Comparison of ENCODE assay signal across 19 cellular contexts in genomic region chr19:38031423-38031770, GRCh38.
A peak's percentile ranks its signal among the peaks of the same experiment; 100 is the strongest.
DNase-seq lines count a peak whose midpoint lies in the region; ATAC-seq and TF ChIP-seq lines count a peak whose summit lies in the region.
"Had no signal": no experiment of that assay in that cellular context is flagged by ENCODE, and none has a peak within 500 bp of the region (broad histone marks: within the 10 kb centered on the region; RNA-seq: fewer than 3 reads in every experiment).

No MANE protein-coding gene starts in this region.

- intact Hi-C loops in MCF 10A (cut with micrococcal nuclease) = no loop called here
- intact Hi-C loops in mammary epithelial cell (cut with micrococcal nuclease) = no loop called here

- H3K27ac Mint-ChIP-seq in MCF 10A (ENCODE audit: low read depth, unreplicated experiment) = no peak overlapping the region
- no peak overlapping the region for H3K27ac Mint-ChIP-seq in nephron progenitor cell
- H3K27ac Mint-ChIP-seq: activated naive CD4-positive, alpha-beta T cell treated with anti-CD3 and anti-CD28 coated beads, Interleukin-2, amount 50 U/mL, for 24 hours; CD4-positive, alpha-beta T cell; type B pancreatic cell had no signal

- ATAC-seq in GM21529 (IDR thresholded peaks at IDR 0.05; ENCODE audit: unreplicated experiment) = no peak
- ATAC-seq: left ventricle myocardium superior; psoas muscle; stimulated activated naive CD8-positive, alpha-beta T cell treated with anti-CD3 and anti-CD28 coated beads, Interleukin-15, Interleukin-2, amounts not matched to agents 100 U/mL and 50 U/mL, for 24 hours had no signal

- no peak overlapping the region for H3K9ac ChIP-seq in mammary epithelial cell (ENCODE audit: insufficient read depth, low read length)

- no peaks in the 10 kb centered on the region for H4K20me1 ChIP-seq in mammary epithelial cell (ENCODE audit: insufficient read depth, low read length)

- peaks cover 13% of the 10 kb centered on the region for H3K79me2 ChIP-seq in mammary epithelial cell (ENCODE audit: insufficient read depth, low read length)

- no peaks in the 10 kb centered on the region for H3K27me3 Mint-ChIP-seq in MCF 10A (ENCODE audit: insufficient read depth, unreplicated experiment)
- peaks cover 7% of the 10 kb centered on the region for H3K27me3 Mint-ChIP-seq in nephron progenitor cell (ENCODE audit: low read depth, poor library complexity)
- H3K27me3 Mint-ChIP-seq: activated naive CD4-positive, alpha-beta T cell treated with anti-CD3 and anti-CD28 coated beads, Interleukin-2, amount 50 U/mL, for 24 hours; CD4-positive, alpha-beta T cell; type B pancreatic cell had no signal

- in situ Hi-C loops in mammary epithelial cell (cut with MboI; ENCODE audit: low sequenced_read_pairs in 2 of 2) = no loop called here
- in situ Hi-C loops in brain microvascular endothelial cell (cut with HindIII; ENCODE audit: low pct_ligation_motif_present, low sequenced_read_pairs) = no loop called here

- H3K27me3 ChIP-seq in mammary epithelial cell (ENCODE audit: insufficient read depth, low read length) = no peaks in the 10 kb centered on the region
- no peaks in the 10 kb centered on the region for H3K27me3 ChIP-seq in brain microvascular endothelial cell (replicated peaks)

- POLR2A ChIA-PET in MCF 10A (lab: Yijun Ruan, JAX) = no interaction called here

- no peaks in the 10 kb centered on the region for H3K4me1 Mint-ChIP-seq in MCF 10A (ENCODE audit: insufficient read depth, unreplicated experiment)
- peaks cover 39% of the 10 kb centered on the region for H3K4me1 Mint-ChIP-seq in nephron progenitor cell
- H3K4me1 Mint-ChIP-seq: activated naive CD4-positive, alpha-beta T cell treated with anti-CD3 and anti-CD28 coated beads, Interleukin-2, amount 50 U/mL, for 24 hours had no signal

- H3K9me3 Mint-ChIP-seq in MCF 10A (ENCODE audit: unreplicated experiment) (no peaks in the 10 kb centered on the region), nephron progenitor cell (peaks cover 9% of the 10 kb centered on the region)
- H3K9me3 Mint-ChIP-seq: CD4-positive, alpha-beta T cell had no signal

- H3K9me3 ChIP-seq in mammary epithelial cell (replicated peaks; ENCODE audit: insufficient read depth, low read length) = no peaks in the 10 kb centered on the region
- H3K9me3 ChIP-seq: psoas muscle had no signal

- DNase-seq in MCF 10A (ENCODE audit: unreplicated experiment) = peak; percentile 16
- DNase-seq in mammary epithelial cell = no peak
- DNase-seq in brain microvascular endothelial cell = peak; percentile 96
- DNase-seq in kidney glomerular epithelial cell (lab: John Stamatoyannopoulos, UW) = peak; percentile 70
- no peak for DNase-seq in activated CD4-positive, alpha-beta T cell treated with anti-CD3 and anti-CD28 coated beads for 1 hour
- DNase-seq in nephron progenitor cell = no peak
- no peak for DNase-seq in iPS-NIHi7 (ENCODE audit: extremely low spot score)
- DNase-seq: activated T-cell treated with anti-CD3 and anti-CD28 coated beads, Interleukin-2, amount 50 U/mL, for 1 hour; CD4-positive, alpha-beta T cell; DMS79 treated with DMSO at 0.1 percent for 48 hours; effector memory CD4-positive, alpha-beta T cell; left ventricle myocardium superior; NCI-H1694; NCI-H510A; psoas muscle; stimulated activated naive CD8-positive, alpha-beta T cell treated with anti-CD3 and anti-CD28 coated beads, Interleukin-15, Interleukin-2, amounts not matched to agents 100 U/mL and 50 U/mL, for 24 hours had no signal

- H3K4me3 ChIP-seq in mammary epithelial cell (replicated peaks in 1 of 3; ENCODE audit: insufficient read depth in 1 of 3, low read depth in 2 of 3, low read length in 3 of 3) = no peak overlapping the region
- H3K4me3 ChIP-seq in brain microvascular endothelial cell (ENCODE audit: low read depth, low read length) = no peak overlapping the region
- H3K4me3 ChIP-seq: psoas muscle had no signal

- H3K4me3 Mint-ChIP-seq in MCF 10A (ENCODE audit: unreplicated experiment) (no peak overlapping the region), nephron progenitor cell (no peak overlapping the region)
- H3K4me3 Mint-ChIP-seq: activated naive CD4-positive, alpha-beta T cell treated with anti-CD3 and anti-CD28 coated beads, Interleukin-2, amount 50 U/mL, for 24 hours; CD4-positive, alpha-beta T cell; type B pancreatic cell had no signal

- 100% methylated on average over 2 of the region's 2 CpGs for WGBS in mammary epithelial cell (ENCODE audit: low coverage, missing lambda C conversion rate)

- H3K27ac ChIP-seq in mammary epithelial cell (ENCODE audit: insufficient read depth, low read depth, low read length) (no peak overlapping the region), brain microvascular endothelial cell (peak overlapping the region; percentile 96)
- H3K27ac ChIP-seq: psoas muscle had no signal

- peaks cover 6% of the 10 kb centered on the region for H3K4me1 ChIP-seq in mammary epithelial cell (ENCODE audit: insufficient read depth, low read length)

- no peak overlapping the region for H2AFZ ChIP-seq in mammary epithelial cell (ENCODE audit: low read depth, low read length)

- CTCF ChIA-PET in MCF 10A (lab: Yijun Ruan, JAX) (no interaction called here), mammary epithelial cell (lab: Charles Lee; ENCODE audit: low non-redundant PET) (no interaction called here)

- dilution Hi-C loops in mammary epithelial cell (cut with HindIII; ENCODE audit: low sequenced_read_pairs) = loop anchor here (5.0 kb wide), 1 partner anchor 71 kb away; no protein-coding TSS in a partner anchor

- TF ChIP-seq CTCF in MCF 10A (IDR thresholded peaks at IDR 0.05; ENCODE audit: unreplicated experiment) (no peak), mammary epithelial cell (conservative IDR thresholded peaks at IDR 0.05 in 1 of 2, IDR thresholded peaks at IDR 0.05 in 1 of 2; ENCODE audit: extremely low read depth in 1 of 2, insufficient read depth in 1 of 2, low read depth in 1 of 2, low read length in 2 of 2) (no peak), brain microvascular endothelial cell (IDR thresholded peaks at IDR 0.05; ENCODE audit: low read depth, low read length, missing control alignments) (no peak), nephron progenitor cell (IDR thresholded peaks at IDR 0.05) (no peak)

- no peaks in the 10 kb centered on the region for H3K36me3 ChIP-seq in mammary epithelial cell (ENCODE audit: insufficient read depth, low read length)
- peaks cover 9% of the 10 kb centered on the region for H3K36me3 ChIP-seq in brain microvascular endothelial cell (replicated peaks)

- H3K36me3 Mint-ChIP-seq in MCF 10A (ENCODE audit: insufficient read depth, unreplicated experiment) (no peaks in the 10 kb centered on the region), nephron progenitor cell (ENCODE audit: low read depth) (peaks cover 24% of the 10 kb centered on the region)

- no peak overlapping the region for H3K4me2 ChIP-seq in mammary epithelial cell (ENCODE audit: insufficient read depth, low read depth, low read length)

- BruUV-seq in MCF 10A (replicated peaks; lab: Mats Ljungman, UMichigan) (no TSS peak), mammary epithelial cell (replicated peaks; lab: Mats Ljungman, UMichigan) (no TSS peak)

Comparison
In these comparisons a context has a peak if more than half of its experiments do, and no peak if none do; other contexts are left out.
1. DNase-seq: peak in MCF 10A (single experiment), brain microvascular endothelial cell (single experiment) and kidney glomerular epithelial cell (single experiment); none in mammary epithelial cell (single experiment), activated CD4-positive, alpha-beta T cell treated with anti-CD3 and anti-CD28 coated beads for 1 hour (single experiment), nephron progenitor cell (single experiment) and iPS-NIHi7 (single experiment).